In genomic region chr7:28718042-28718452, GRCh38 we compare ENCODE assay signal across 23 cellular contexts.
DNase-seq lines count a peak whose midpoint lies in the region; ATAC-seq, FAIRE-seq and TF ChIP-seq lines count a peak whose summit lies in the region.
"Had no signal": no experiment of that assay in that cellular context is flagged by ENCODE, and none has a peak within 500 bp of the region (broad histone marks: within the 10 kb centered on the region; RNA-seq: fewer than 3 reads in every experiment).

No MANE protein-coding gene starts in this region.

- H2AFZ ChIP-seq in neural progenitor cell (replicated peaks) = peak overlapping the region; percentile 46

- H3K4me3 Mint-ChIP-seq in neural progenitor cell = no peak overlapping the region
- H3K4me3 Mint-ChIP-seq: activated B cell treated with CpG ODN at 0.5 μM for 24 hours; activated CD4-positive, alpha-beta T cell treated with anti-CD3 and anti-CD28 coated beads, Interleukin-2, amount 10 ng/mL, durations not matched to agents 7 days and 5 days; activated naive CD4-positive, alpha-beta T cell treated with anti-CD3 and anti-CD28 coated beads, Interleukin-2, amount 50 U/mL, for 24 hours; CD4-positive, CD25-positive, alpha-beta regulatory T cell; effector memory CD8-positive, alpha-beta T cell; GM23338 had no signal

- WGBS in A549 (ENCODE audit: missing lambda C conversion rate) = 66% methylated on average over 8 of the region's 8 CpGs

- H3K79me2 ChIP-seq in neural progenitor cell (ENCODE audit: low read depth) = no peaks in the 10 kb centered on the region

- in situ Hi-C loops in ACHN (cut with HindIII; ENCODE audit: low pct_ligation_motif_present, low pct_unique_long_range_greater_than_20kb, low sequenced_read_pairs) = no loop called here

- H3K27ac ChIP-seq in A549 (no peak overlapping the region), dorsolateral prefrontal cortex (peak overlapping the region in 57 of 59 donors; percentile 4 to 90 (median 73)), left ventricle myocardium inferior (replicated peaks) (peak overlapping the region; percentile 28), neural progenitor cell (no peak overlapping the region), RWPE1 (no peak overlapping the region)
- H3K27ac ChIP-seq: neutrophil, upper lobe of left lung had no signal

- H3K4me2 ChIP-seq in A549 = no peak overlapping the region
- no peak overlapping the region for H3K4me2 ChIP-seq in neural progenitor cell
- H3K4me2 ChIP-seq: GM23338 had no signal

- no peak for DNase-seq in A549 (ENCODE audit: low read depth in 1 of 2, low spot score in 1 of 2)
- no peak for DNase-seq in dorsolateral prefrontal cortex
- DNase-seq in left ventricle myocardium inferior = peak; percentile 44
- no peak for DNase-seq in neural progenitor cell (ENCODE audit: low spot score)
- DNase-seq in kidney glomerular epithelial cell (lab: John Stamatoyannopoulos, UW) = no peak
- no peak for DNase-seq in ACHN
- no peak for DNase-seq in RWPE1 (ENCODE audit: low spot score)
- DNase-seq in superior temporal gyrus (ENCODE audit: extremely low spot score) = no peak
- DNase-seq: activated B cell treated with CpG ODN at 0.5 μM for 24 hours; activated CD4-positive, alpha-beta T cell treated with anti-CD3 and anti-CD28 coated beads, Interleukin-2, amount 10 ng/mL, durations not matched to agents 7 days and 5 days; aorta; CD4-positive, CD25-positive, alpha-beta regulatory T cell; cortex of kidney; effector memory CD8-positive, alpha-beta T cell; foreskin melanocyte; hypothalamus; NCI-H446 treated with DMSO at 0.1 percent for 48 hours; stimulated activated CD4-positive, alpha-beta T cell treated with anti-CD3 and anti-CD28 coated beads, Interleukin-4, amount 100 ng/mL, for 24 hours; upper lobe of left lung had no signal

- H3F3A ChIP-seq in neural progenitor cell (ENCODE audit: low read depth) = peaks cover 2% of the 10 kb centered on the region

- ATAC-seq in A549 = no peak
- ATAC-seq: effector memory CD8-positive, alpha-beta T cell; GM23338; left lobe of liver had no signal

- POLR2A ChIA-PET in A549 (lab: Yijun Ruan, JAX) (no interaction called here), RWPE1 (lab: Yijun Ruan, JAX; ENCODE audit: low non-redundant PET) (no interaction called here)

- H3K27me3 ChIP-seq in dorsolateral prefrontal cortex = no peaks in the 10 kb centered on the region
- H3K27me3 ChIP-seq in left ventricle myocardium inferior (ENCODE audit: low read depth) = no peaks in the 10 kb centered on the region
- no peaks in the 10 kb centered on the region for H3K27me3 ChIP-seq in neural progenitor cell
- H3K27me3 ChIP-seq: neutrophil, upper lobe of left lung had no signal

- TF ChIP-seq EP300 in A549 (IDR thresholded peaks at IDR 0.05) = no peak

- no peaks in the 10 kb centered on the region for H4K20me1 ChIP-seq in neural progenitor cell (ENCODE audit: low read depth)

- no peaks in the 10 kb centered on the region for H3K9me3 Mint-ChIP-seq in neural progenitor cell
- H3K9me3 Mint-ChIP-seq: activated B cell treated with CpG ODN at 0.5 μM for 24 hours; activated CD4-positive, alpha-beta T cell treated with anti-CD3 and anti-CD28 coated beads, Interleukin-2, amount 10 ng/mL, durations not matched to agents 7 days and 5 days; activated naive CD4-positive, alpha-beta T cell treated with anti-CD3 and anti-CD28 coated beads, Interleukin-2, amount 50 U/mL, for 24 hours; CD4-positive, CD25-positive, alpha-beta regulatory T cell; effector memory CD8-positive, alpha-beta T cell; GM23338 had no signal

- H3K27ac Mint-ChIP-seq in neural progenitor cell = no peak overlapping the region
- H3K27ac Mint-ChIP-seq: activated B cell treated with CpG ODN at 0.5 μM for 24 hours; activated CD4-positive, alpha-beta T cell treated with anti-CD3 and anti-CD28 coated beads, Interleukin-2, amount 10 ng/mL, durations not matched to agents 7 days and 5 days; activated naive CD4-positive, alpha-beta T cell treated with anti-CD3 and anti-CD28 coated beads, Interleukin-2, amount 50 U/mL, for 24 hours; CD4-positive, CD25-positive, alpha-beta regulatory T cell; effector memory CD8-positive, alpha-beta T cell; GM23338 had no signal

- H3K9me3 ChIP-seq in A549 (no peaks in the 10 kb centered on the region), left ventricle myocardium inferior (replicated peaks) (no peaks in the 10 kb centered on the region), neural progenitor cell (ENCODE audit: low read depth) (no peaks in the 10 kb centered on the region)
- H3K9me3 ChIP-seq: neutrophil, upper lobe of left lung had no signal

- no peaks in the 10 kb centered on the region for H3K27me3 Mint-ChIP-seq in neural progenitor cell (ENCODE audit: insufficient read depth, low read depth)
- H3K27me3 Mint-ChIP-seq: CD4-positive, CD25-positive, alpha-beta regulatory T cell had no signal

- H3K4me1 ChIP-seq in A549 (no peaks in the 10 kb centered on the region), left ventricle myocardium inferior (peaks cover 18% of the 10 kb centered on the region), neural progenitor cell (peaks cover 14% of the 10 kb centered on the region)

- TF ChIP-seq CTCF in A549 (IDR thresholded peaks at IDR 0.05) = no peak
- TF ChIP-seq CTCF in dorsolateral prefrontal cortex (IDR thresholded peaks at IDR 0.05 in 54 of 56, conservative IDR thresholded peaks at IDR 0.05 in 2 of 56; ENCODE audit: low read depth in 1 of 56, partially characterized antibody in 56 of 56) = no peak
- TF ChIP-seq CTCF in left ventricle myocardium inferior (IDR thresholded peaks at IDR 0.05; ENCODE audit: borderline replicate concordance) = no peak
- no peak for TF ChIP-seq CTCF in neural progenitor cell (IDR thresholded peaks at IDR 0.05)
- no peak for TF ChIP-seq CTCF in RWPE1 (conservative IDR thresholded peaks at IDR 0.05; ENCODE audit: low read depth)

- CTCF ChIA-PET in A549 (lab: Yijun Ruan, JAX) = no interaction called here
- CTCF ChIA-PET in RWPE1 (lab: Yijun Ruan, JAX) = interaction anchor here (0.6 kb wide), 1 partner anchor 21 kb away, joined by 3 read pairs; no protein-coding TSS in a partner anchor

- intact Hi-C loops in dorsolateral prefrontal cortex (cut with DNase I) = no loop called here
- intact Hi-C loops in left ventricle myocardium inferior (cut with micrococcal nuclease) = no loop called here

- peaks cover 17% of the 10 kb centered on the region for H3K4me1 Mint-ChIP-seq in neural progenitor cell
- H3K4me1 Mint-ChIP-seq: activated B cell treated with CpG ODN at 0.5 μM for 24 hours; activated CD4-positive, alpha-beta T cell treated with anti-CD3 and anti-CD28 coated beads, Interleukin-2, amount 10 ng/mL, durations not matched to agents 7 days and 5 days; activated naive CD4-positive, alpha-beta T cell treated with anti-CD3 and anti-CD28 coated beads, Interleukin-2, amount 50 U/mL, for 24 hours; CD4-positive, CD25-positive, alpha-beta regulatory T cell; GM23338 had no signal

- no peak for TF ChIP-seq POLR2A in A549 (IDR thresholded peaks at IDR 0.05; ENCODE audit: low read length)

- FAIRE-seq in A549 (lab: Jason Lieb, UNC) = no peak

- H3K4me3 ChIP-seq in A549 (no peak overlapping the region), dorsolateral prefrontal cortex (peak overlapping the region in 6 of 59 donors; percentile 0 to 17 (median 5)), left ventricle myocardium inferior (no peak overlapping the region), neural progenitor cell (no peak overlapping the region)
- H3K4me3 ChIP-seq: GM23338, upper lobe of left lung had no signal

- H3K9ac ChIP-seq in neural progenitor cell = no peak overlapping the region

- no peak for TF ChIP-seq RAD21 in A549 (conservative IDR thresholded peaks at IDR 0.05 in 1 of 2, IDR thresholded peaks at IDR 0.05 in 1 of 2)

- no peaks in the 10 kb centered on the region for H3K36me3 Mint-ChIP-seq in neural progenitor cell
- H3K36me3 Mint-ChIP-seq: activated naive CD4-positive, alpha-beta T cell treated with anti-CD3 and anti-CD28 coated beads, Interleukin-2, amount 50 U/mL, for 24 hours; CD4-positive, CD25-positive, alpha-beta regulatory T cell had no signal

- H3K36me3 ChIP-seq in left ventricle myocardium inferior = peaks cover 27% of the 10 kb centered on the region
- no peaks in the 10 kb centered on the region for H3K36me3 ChIP-seq in neural progenitor cell

TF ChIP-seq in A549, 52 proteins besides CTCF, POLR2A, EP300 and RAD21:
- TF ChIP-seq ZFP36 (IDR thresholded peaks at IDR 0.05; ENCODE audit: borderline replicate concordance, partially characterized antibody) (peak; percentile 44), MAZ (IDR thresholded peaks at IDR 0.05; ENCODE audit: borderline replicate concordance, low read depth, low read length) (no peak), RARB (CRISPR knock-in tag; IDR thresholded peaks at IDR 0.05) (no peak)

Comparison
In these comparisons a context has a peak if more than half of its experiments do, and no peak if none do; other contexts are left out.
1. H3K27ac ChIP-seq: peak in dorsolateral prefrontal cortex (57 of 59) and left ventricle myocardium inferior (single experiment); none in A549 (0 of 2), neural progenitor cell (single experiment) and RWPE1 (single experiment).